Comparison of ENCODE assay signal across 20 cellular contexts in genomic region chr10:78550090-78550489, GRCh38.
"Had no signal": no experiment of that assay in that cellular context is flagged by ENCODE, and none has a peak within 500 bp of the region (broad histone marks: within the 10 kb centered on the region; RNA-seq: fewer than 3 reads in every experiment).

No MANE protein-coding gene starts in this region.

- H3K9me3 ChIP-seq: esophagus squamous epithelium, gastrocnemius medialis, testis had no signal

- H3K36me3 Mint-ChIP-seq: activated naive CD8-positive, alpha-beta T cell treated with anti-CD3 and anti-CD28 coated beads, Interleukin-2, amount 10 ng/mL, durations not matched to agents 7 days and 5 days; memory B cell had no signal

- DNase-seq: activated CD4-positive, alpha-beta memory T cell treated with anti-CD3 and anti-CD28 coated beads, Interleukin-2, amount 10 ng/mL, durations not matched to agents 7 days and 5 days; activated CD4-positive, alpha-beta T cell treated with anti-CD3 and anti-CD28 coated beads, Interleukin-2, amount 10 ng/mL, durations not matched to agents 24 days and 14 days; activated effector memory CD4-positive, alpha-beta T cell treated with Interleukin-2 at 50 U/mL for 16 hours; activated naive CD4-positive, alpha-beta T cell treated with anti-CD3 and anti-CD28 coated beads for 36 hours; activated naive CD8-positive, alpha-beta T cell treated with anti-CD3 and anti-CD28 coated beads, Interleukin-2, amount 10 ng/mL, durations not matched to agents 7 days and 5 days; activated T-cell treated with anti-CD3 and anti-CD28 coated beads, Interleukin-2, amount 50 U/mL, for 72 hours; amniotic stem cell; cerebellar nuclear complex; endodermal cell; esophagus squamous epithelium; gastrocnemius medialis; left cardiac atrium; occipital lobe; stimulated activated CD4-positive, alpha-beta T cell treated with anti-CD3 and anti-CD28 coated beads, Interleukin-4, amount 100 ng/mL, for 1 hour; stimulated activated naive CD4-positive, alpha-beta T cell; testis had no signal

- H3K36me3 ChIP-seq: esophagus squamous epithelium, gastrocnemius medialis had no signal

- H3K27ac ChIP-seq: coronary artery, esophagus squamous epithelium, gastrocnemius medialis, testis had no signal

- H3K9me3 Mint-ChIP-seq: activated CD4-positive, alpha-beta memory T cell treated with anti-CD3 and anti-CD28 coated beads, Interleukin-2, amount 10 ng/mL, durations not matched to agents 7 days and 5 days; activated T-cell treated with anti-CD3 and anti-CD28 coated beads, Interleukin-2, amount 50 U/mL, for 72 hours; endodermal cell had no signal

- H3K4me3 ChIP-seq: coronary artery, esophagus squamous epithelium, gastrocnemius medialis, testis had no signal

- ATAC-seq: activated CD4-positive, CD25-positive, alpha-beta regulatory T cell treated with anti-CD3 and anti-CD28 coated beads, Interleukin-2, amount 50 U/mL, for 24 hours; activated T-cell treated with anti-CD3 and anti-CD28 coated beads, Interleukin-2, amount 50 U/mL, for 72 hours; left cardiac atrium had no signal

- H3K27ac Mint-ChIP-seq: activated CD4-positive, alpha-beta memory T cell treated with anti-CD3 and anti-CD28 coated beads, Interleukin-2, amount 10 ng/mL, durations not matched to agents 7 days and 5 days; activated CD4-positive, alpha-beta T cell treated with anti-CD3 and anti-CD28 coated beads, Interleukin-2, amount 10 ng/mL, durations not matched to agents 24 days and 14 days; activated naive CD4-positive, alpha-beta T cell treated with anti-CD3 and anti-CD28 coated beads for 36 hours; activated naive CD8-positive, alpha-beta T cell treated with anti-CD3 and anti-CD28 coated beads, Interleukin-2, amount 10 ng/mL, durations not matched to agents 7 days and 5 days; activated T-cell treated with anti-CD3 and anti-CD28 coated beads, Interleukin-2, amount 50 U/mL, for 72 hours; endodermal cell; memory B cell; type B pancreatic cell had no signal

- H3K4me3 Mint-ChIP-seq: activated CD4-positive, alpha-beta memory T cell treated with anti-CD3 and anti-CD28 coated beads, Interleukin-2, amount 10 ng/mL, durations not matched to agents 7 days and 5 days; activated CD4-positive, alpha-beta T cell treated with anti-CD3 and anti-CD28 coated beads, Interleukin-2, amount 10 ng/mL, durations not matched to agents 24 days and 14 days; activated naive CD4-positive, alpha-beta T cell treated with anti-CD3 and anti-CD28 coated beads for 36 hours; activated naive CD8-positive, alpha-beta T cell treated with anti-CD3 and anti-CD28 coated beads, Interleukin-2, amount 10 ng/mL, durations not matched to agents 7 days and 5 days; activated T-cell treated with anti-CD3 and anti-CD28 coated beads, Interleukin-2, amount 50 U/mL, for 72 hours; endodermal cell; memory B cell; type B pancreatic cell had no signal

- H3K27me3 ChIP-seq: gastrocnemius medialis, testis had no signal

- H3K4me1 Mint-ChIP-seq: activated CD4-positive, alpha-beta memory T cell treated with anti-CD3 and anti-CD28 coated beads, Interleukin-2, amount 10 ng/mL, durations not matched to agents 7 days and 5 days; memory B cell had no signal
